ENCODE assay signal across 13 cellular contexts in the genomic region with DNA sequence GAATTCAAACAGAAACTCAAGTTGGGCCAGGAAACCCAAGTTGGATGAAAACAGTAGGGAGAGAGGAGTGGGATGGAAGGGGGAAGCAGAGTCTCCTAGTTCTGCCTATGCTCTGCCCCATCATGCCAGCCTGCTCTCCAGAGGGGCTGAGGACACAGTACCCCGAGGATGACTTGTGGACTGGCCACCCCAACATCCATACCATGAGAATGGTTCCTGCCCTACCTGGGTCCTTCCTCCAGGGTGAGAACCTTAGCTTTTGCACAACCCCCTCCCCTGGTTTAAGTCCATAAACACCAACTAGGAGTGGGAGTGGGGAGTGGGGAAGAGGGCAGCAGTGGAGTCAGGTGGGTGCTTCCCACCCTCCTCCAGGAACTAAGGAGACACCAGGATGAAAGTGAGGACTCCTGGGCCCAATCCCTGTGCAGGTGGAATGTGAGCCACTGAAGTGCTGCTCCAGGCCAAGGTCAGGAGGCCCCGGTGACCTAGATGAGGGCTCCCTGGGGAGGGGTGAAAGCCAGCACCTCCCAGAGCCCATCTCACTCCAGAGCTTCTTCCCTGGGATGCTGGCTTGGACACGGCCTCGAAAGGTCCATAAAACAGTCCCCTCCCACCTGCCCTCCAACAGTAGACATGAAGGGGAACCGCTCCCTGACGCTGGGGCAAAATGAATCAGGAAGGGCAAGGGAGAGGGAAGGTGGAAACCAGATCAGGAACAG. TPM values are rescaled to one million over a fixed set of nuclear protein-coding genes. Genes with fewer than 3 reads are reported as not detected.
DNase-seq lines count a peak whose midpoint lies in the region; ATAC-seq and TF ChIP-seq lines count a peak whose summit lies in the region.
"Had no signal": no experiment of that assay in that cellular context is flagged by ENCODE, and none has a peak within 500 bp of the region (broad histone marks: within the 10 kb centered on the region; RNA-seq: fewer than 3 reads in every experiment).

No MANE protein-coding gene starts in this region.

- H3K36me3 Mint-ChIP-seq in activated B cell treated with CpG ODN at 0.5 μM for 24 hours (ENCODE audit: low read depth) = peaks cover 4% of the 10 kb centered on the region
- no peaks in the 10 kb centered on the region for H3K36me3 Mint-ChIP-seq in stimulated activated naive B cell treated with anti-CD40 and anti-IgM and Interleukin-4, amounts not matched to agents 10 μg/mL and 1 μg/mL and 100 μg/mL, for 72 hours
- no peaks in the 10 kb centered on the region for H3K36me3 Mint-ChIP-seq in activated CD4-positive, alpha-beta memory T cell treated with anti-CD3 and anti-CD28 coated beads, Interleukin-2, amount 10 ng/mL, durations not matched to agents 7 days and 5 days (ENCODE audit: low read depth)

- H3K36me3 ChIP-seq in SK-N-SH (replicated peaks in 1 of 2; ENCODE audit: control insufficient read depth in 1 of 2, insufficient read depth in 2 of 2, low read length in 1 of 2) = no peaks in the 10 kb centered on the region
- peaks cover 17% of the 10 kb centered on the region for H3K36me3 ChIP-seq in iPS-15b (ENCODE audit: control insufficient read depth, insufficient read depth, low read length)
- H3K36me3 ChIP-seq: prostate gland had no signal

- peaks cover 0 to 32% of the 10 kb centered on the region in 2 experiments; a peak in 1 of 4 replicates for H3K4me1 ChIP-seq in SK-N-SH (ENCODE audit: control insufficient read depth in 1 of 2, insufficient read depth in 2 of 2, low read depth in 1 of 2, low read length in 1 of 2)
- H3K4me1 ChIP-seq in iPS-15b (ENCODE audit: control insufficient read depth, insufficient read depth, low read length) = peaks cover 17% of the 10 kb centered on the region

- no peaks in the 10 kb centered on the region for H3K9me2 ChIP-seq in SK-N-SH

- H3K4me3 ChIP-seq in SK-N-SH (ENCODE audit: low read depth in 2 of 2, low read length in 1 of 2) (no peak overlapping the region), iPS-15b (ENCODE audit: low read depth, low read length) (peak overlapping the region; percentile 46)

- no peaks in the 10 kb centered on the region for H3K9me3 Mint-ChIP-seq in activated B cell treated with CpG ODN at 0.5 μM for 24 hours
- H3K9me3 Mint-ChIP-seq in stimulated activated naive B cell treated with anti-CD40 and anti-IgM and Interleukin-4, amounts not matched to agents 10 μg/mL and 1 μg/mL and 100 μg/mL, for 72 hours = no peaks in the 10 kb centered on the region
- H3K9me3 Mint-ChIP-seq in activated CD4-positive, alpha-beta memory T cell treated with anti-CD3 and anti-CD28 coated beads, Interleukin-2, amount 10 ng/mL, durations not matched to agents 7 days and 5 days = no peaks in the 10 kb centered on the region

- ATAC-seq in SK-N-SH treated with all-trans-retinoic acid at 6 μM for 48 hours (no peak), activated B cell treated with CpG ODN at 0.5 μM for 24 hours (ENCODE audit: low read depth) (no peak), HG02970 (IDR thresholded peaks at IDR 0.05; ENCODE audit: low FRiP score, unreplicated experiment) (no peak)
- no peak for ATAC-seq in stimulated activated naive B cell treated with anti-CD40 and anti-IgM and Interleukin-4, amounts not matched to agents 10 μg/mL and 1 μg/mL and 100 μg/mL, for 72 hours (replicated peaks)
- ATAC-seq: activated CD4-positive, alpha-beta T cell treated with anti-CD3 and anti-CD28 coated beads for 36 hours had no signal

- no peak overlapping the region for H3K27ac ChIP-seq in SK-N-SH (ENCODE audit: low read depth in 2 of 2, low read length in 1 of 2)
- H3K27ac ChIP-seq: thoracic aorta had no signal

- H3K4me1 Mint-ChIP-seq in activated B cell treated with CpG ODN at 0.5 μM for 24 hours = peaks cover 21% of the 10 kb centered on the region
- H3K4me1 Mint-ChIP-seq in stimulated activated naive B cell treated with anti-CD40 and anti-IgM and Interleukin-4, amounts not matched to agents 10 μg/mL and 1 μg/mL and 100 μg/mL, for 72 hours = peaks cover 24 to 25% of the 10 kb centered on the region in 2 donors
- peaks cover 35% of the 10 kb centered on the region for H3K4me1 Mint-ChIP-seq in activated CD4-positive, alpha-beta memory T cell treated with anti-CD3 and anti-CD28 coated beads, Interleukin-2, amount 10 ng/mL, durations not matched to agents 7 days and 5 days

- intact Hi-C loops in activated B cell treated with CpG ODN at 0.5 μM for 24 hours (cut with micrococcal nuclease) = no loop called here

- H3K27me3 ChIP-seq in SK-N-SH (ENCODE audit: insufficient read depth) (no peaks in the 10 kb centered on the region), iPS-15b (ENCODE audit: control insufficient read depth, insufficient read depth, low read length) (peaks cover 17% of the 10 kb centered on the region)

- 75% methylated on average over 4 of the region's 6 CpGs for WGBS in SK-N-SH (ENCODE audit: low lambda C conversion rate)

- CTCF ChIA-PET in SK-N-SH (lab: Yijun Ruan, JAX) = interaction anchor here (1.5 to 11.1 kb wide), 16 partner anchors 7 to 393 kb away, joined by 4 to 118 read pairs (median 18); a partner anchor contains a TSS
- CTCF ChIA-PET in activated B cell treated with CpG ODN at 0.5 μM for 24 hours (lab: Charles Lee) = interaction anchor here (1.6 to 5.9 kb wide), 5 partner anchors 10 to 60 kb away, joined by 5 to 30 read pairs (median 8); a partner anchor contains a TSS
- CTCF ChIA-PET in activated CD4-positive, alpha-beta memory T cell treated with anti-CD3 and anti-CD28 coated beads, Interleukin-2, amount 10 ng/mL, durations not matched to agents 7 days and 5 days (lab: Charles Lee) = interaction anchor here (0.9 to 5.0 kb wide), 7 partner anchors 10 to 83 kb away, joined by 3 to 39 read pairs (median 4); a partner anchor contains a TSS

- no peak for TF ChIP-seq EP300 in SK-N-SH (IDR thresholded peaks at IDR 0.05; ENCODE audit: borderline replicate concordance in 1 of 2, low read depth in 1 of 2, low read length in 1 of 2)

- no peaks in the 10 kb centered on the region for H3K79me2 ChIP-seq in SK-N-SH (ENCODE audit: insufficient read depth)

- TF ChIP-seq CTCF in SK-N-SH (IDR thresholded peaks at IDR 0.05) (no peak), activated B cell treated with CpG ODN at 0.5 μM for 24 hours (IDR thresholded peaks at IDR 0.05) (no peak)

- peak overlapping the region; percentile 38 for H3K4me3 Mint-ChIP-seq in activated B cell treated with CpG ODN at 0.5 μM for 24 hours
- H3K4me3 Mint-ChIP-seq in stimulated activated naive B cell treated with anti-CD40 and anti-IgM and Interleukin-4, amounts not matched to agents 10 μg/mL and 1 μg/mL and 100 μg/mL, for 72 hours = peak overlapping the region in 1 of 2 donors; percentile 40
- H3K4me3 Mint-ChIP-seq in activated CD4-positive, alpha-beta memory T cell treated with anti-CD3 and anti-CD28 coated beads, Interleukin-2, amount 10 ng/mL, durations not matched to agents 7 days and 5 days = no peak overlapping the region
- H3K4me3 Mint-ChIP-seq: activated CD4-positive, alpha-beta T cell treated with anti-CD3 and anti-CD28 coated beads for 36 hours had no signal

- no peaks in the 10 kb centered on the region for H3K27me3 Mint-ChIP-seq in activated B cell treated with CpG ODN at 0.5 μM for 24 hours
- H3K27me3 Mint-ChIP-seq in stimulated activated naive B cell treated with anti-CD40 and anti-IgM and Interleukin-4, amounts not matched to agents 10 μg/mL and 1 μg/mL and 100 μg/mL, for 72 hours = no peaks in the 10 kb centered on the region
- peaks cover 3% of the 10 kb centered on the region for H3K27me3 Mint-ChIP-seq in activated CD4-positive, alpha-beta memory T cell treated with anti-CD3 and anti-CD28 coated beads, Interleukin-2, amount 10 ng/mL, durations not matched to agents 7 days and 5 days
- H3K27me3 Mint-ChIP-seq: activated CD4-positive, alpha-beta T cell treated with anti-CD3 and anti-CD28 coated beads for 36 hours had no signal

- H3K4me2 ChIP-seq in SK-N-SH = peak overlapping the region; percentile 87

- H3F3A ChIP-seq in SK-N-SH (replicated peaks; ENCODE audit: insufficient read depth) = peaks cover 6% of the 10 kb centered on the region

- DNase-seq in SK-N-SH = no peak
- DNase-seq in activated B cell treated with CpG ODN at 0.5 μM for 24 hours = no peak
- DNase-seq in stimulated activated naive B cell treated with anti-CD40 and anti-IgM and Interleukin-4, amounts not matched to agents 10 μg/mL and 1 μg/mL and 100 μg/mL, for 72 hours = no peak
- no peak for DNase-seq in activated CD4-positive, alpha-beta memory T cell treated with anti-CD3 and anti-CD28 coated beads, Interleukin-2, amount 10 ng/mL, durations not matched to agents 7 days and 5 days
- no peak for DNase-seq in COR-L47 (lab: John Stamatoyannopoulos, UW)
- DNase-seq: activated CD4-positive, alpha-beta T cell treated with anti-CD3 and anti-CD28 coated beads for 36 hours; activated gamma-delta T cell; NCI-H1694 had no signal

- no peak for TF ChIP-seq RAD21 in SK-N-SH (IDR thresholded peaks at IDR 0.05; ENCODE audit: low read length)

- no peaks in the 10 kb centered on the region for H3K9me3 ChIP-seq in SK-N-SH
- H3K9me3 ChIP-seq in iPS-15b (ENCODE audit: control insufficient read depth, insufficient read depth, low read length) = no peaks in the 10 kb centered on the region
- H3K9me3 ChIP-seq: prostate gland, thoracic aorta had no signal

- no peak overlapping the region for H3K9ac ChIP-seq in SK-N-SH
- no peak overlapping the region for H3K9ac ChIP-seq in iPS-15b (ENCODE audit: low read depth, low read length)

- H2AFZ ChIP-seq in SK-N-SH (ENCODE audit: low read depth) = no peak overlapping the region

- POLR2A ChIA-PET in SK-N-SH (lab: Yijun Ruan, JAX) (no interaction called here), activated B cell treated with CpG ODN at 0.5 μM for 24 hours (lab: Charles Lee) (no interaction called here)
- POLR2A ChIA-PET in activated CD4-positive, alpha-beta memory T cell treated with anti-CD3 and anti-CD28 coated beads, Interleukin-2, amount 10 ng/mL, durations not matched to agents 7 days and 5 days (lab: Charles Lee) = interaction anchor here (2.2 to 3.5 kb wide), 2 partner anchors 19 to 163 kb away, joined by 5 to 12 read pairs; no protein-coding TSS in a partner anchor

- no peaks in the 10 kb centered on the region for H4K20me1 ChIP-seq in SK-N-SH (ENCODE audit: insufficient read depth)

- H3K27ac Mint-ChIP-seq in activated B cell treated with CpG ODN at 0.5 μM for 24 hours = no peak overlapping the region
- H3K27ac Mint-ChIP-seq in stimulated activated naive B cell treated with anti-CD40 and anti-IgM and Interleukin-4, amounts not matched to agents 10 μg/mL and 1 μg/mL and 100 μg/mL, for 72 hours = peak overlapping the region; percentile 47
- no peak overlapping the region for H3K27ac Mint-ChIP-seq in activated CD4-positive, alpha-beta memory T cell treated with anti-CD3 and anti-CD28 coated beads, Interleukin-2, amount 10 ng/mL, durations not matched to agents 7 days and 5 days
- H3K27ac Mint-ChIP-seq: activated CD4-positive, alpha-beta T cell treated with anti-CD3 and anti-CD28 coated beads for 36 hours had no signal

RNA-seq across cellular contexts. Expression of a gene that starts 6.6 kb away (rescaled TPM):
- 1.5 and 2.6 TPM in 2 replicates for polyA plus RNA-seq in SK-N-SH (2012; rRNA removed)
- 1.4 and 3.0 TPM in 2 replicates for polyA plus RNA-seq in SK-N-SH (2012; cell fraction: cytosol; rRNA removed)
- 2.3 and 3.7 TPM in 2 replicates for polyA plus RNA-seq in SK-N-SH (2012; cell fraction: nucleus; rRNA removed)
- total RNA-seq in activated B cell treated with CpG ODN at 0.5 μM for 24 hours = 4.6 and 5.0 TPM in 2 replicates
- total RNA-seq in activated CD4-positive, alpha-beta memory T cell treated with anti-CD3 and anti-CD28 coated beads, Interleukin-2, amount 10 ng/mL, durations not matched to agents 7 days and 5 days = 1 to 10 TPM in 1 of 2 experiments, under 1 TPM in 1; 0.38 to 1.2 TPM

RNA-seq across cellular contexts. Expression of a gene that starts 13.7 kb away (rescaled TPM):
- polyA plus RNA-seq in SK-N-SH (2012; rRNA removed) = 0.03 TPM in 1 of 2 replicates, not detected in the other
- polyA plus RNA-seq in SK-N-SH (2012; cell fraction: cytosol; rRNA removed) = not detected in 2 replicates
- polyA plus RNA-seq in SK-N-SH (2012; cell fraction: nucleus; rRNA removed) = 0.18 and 0.23 TPM in 2 replicates
- total RNA-seq in activated B cell treated with CpG ODN at 0.5 μM for 24 hours = not detected in 2 replicates
- total RNA-seq in activated CD4-positive, alpha-beta memory T cell treated with anti-CD3 and anti-CD28 coated beads, Interleukin-2, amount 10 ng/mL, durations not matched to agents 7 days and 5 days = under 1 TPM; 0.18 to 0.25 TPM

RNA-seq across cellular contexts. Expression of a gene that starts 41.1 kb away (rescaled TPM):
- 35.0 and 52.5 TPM in 2 replicates for polyA plus RNA-seq in SK-N-SH (2012; rRNA removed)
- polyA plus RNA-seq in SK-N-SH (2012; cell fraction: cytosol; rRNA removed) = 19.5 and 32.7 TPM in 2 replicates
- polyA plus RNA-seq in SK-N-SH (2012; cell fraction: nucleus; rRNA removed) = 66.0 and 73.4 TPM in 2 replicates
- total RNA-seq in activated B cell treated with CpG ODN at 0.5 μM for 24 hours = 1.0 and 1.3 TPM in 2 replicates
- total RNA-seq in activated CD4-positive, alpha-beta memory T cell treated with anti-CD3 and anti-CD28 coated beads, Interleukin-2, amount 10 ng/mL, durations not matched to agents 7 days and 5 days = 100 to 1,000 TPM; 102 to 107 TPM

RNA-seq across cellular contexts. Expression of a gene that starts 53.0 kb away (rescaled TPM):
- 111 and 156 TPM in 2 replicates for polyA plus RNA-seq in SK-N-SH (2012; rRNA removed)
- polyA plus RNA-seq in SK-N-SH (2012; cell fraction: cytosol; rRNA removed) = 143 and 154 TPM in 2 replicates
- 31.4 and 71.4 TPM in 2 replicates for polyA plus RNA-seq in SK-N-SH (2012; cell fraction: nucleus; rRNA removed)
- 120 and 124 TPM in 2 replicates for total RNA-seq in activated B cell treated with CpG ODN at 0.5 μM for 24 hours
- total RNA-seq in activated CD4-positive, alpha-beta memory T cell treated with anti-CD3 and anti-CD28 coated beads, Interleukin-2, amount 10 ng/mL, durations not matched to agents 7 days and 5 days = 100 to 1,000 TPM; 126 to 130 TPM

Comparison
In these comparisons a context has a peak if more than half of its experiments do, and no peak if none do; other contexts are left out.
1. RNA of a gene that starts 41.1 kb away (total RNA-seq): 102 to 107 TPM in activated CD4-positive, alpha-beta memory T cell treated with anti-CD3 and anti-CD28 coated beads, Interleukin-2, amount 10 ng/mL, durations not matched to agents 7 days and 5 days; 1.0 to 1.3 TPM in activated B cell treated with CpG ODN at 0.5 μM for 24 hours; every median in the first group is over 10 times any median in the second.